Comparison of ENCODE assay signal across 1 cellular context in the genomic region with DNA sequence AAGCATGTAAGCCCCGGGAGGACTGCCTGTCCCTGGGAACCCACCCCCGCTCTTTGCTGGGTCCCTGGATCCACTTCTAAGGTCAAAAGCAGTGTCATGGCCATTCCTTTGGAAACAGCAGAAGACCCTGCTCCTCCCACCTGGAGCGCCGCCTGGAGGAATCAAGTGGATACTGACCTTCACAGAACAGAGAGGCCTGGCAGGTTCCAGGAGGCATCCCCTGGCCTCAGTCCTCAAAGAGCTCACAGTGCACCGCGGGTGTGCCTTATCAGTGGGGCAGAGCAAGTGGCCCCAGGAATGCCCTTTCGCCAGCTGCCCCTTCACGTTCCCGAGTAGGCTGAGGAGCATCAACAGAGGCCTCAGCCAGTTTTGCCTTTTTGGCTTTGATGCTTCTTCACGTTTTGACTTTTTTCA.
TF ChIP-seq lines count a peak whose summit lies in the region.

No MANE protein-coding gene starts in this region.

TF ChIP-seq in HepG2, 621 proteins besides CTCF, POLR2A, EP300 and RAD21 (continued from another document and continues in another):
- TF ChIP-seq, protein P1, sequence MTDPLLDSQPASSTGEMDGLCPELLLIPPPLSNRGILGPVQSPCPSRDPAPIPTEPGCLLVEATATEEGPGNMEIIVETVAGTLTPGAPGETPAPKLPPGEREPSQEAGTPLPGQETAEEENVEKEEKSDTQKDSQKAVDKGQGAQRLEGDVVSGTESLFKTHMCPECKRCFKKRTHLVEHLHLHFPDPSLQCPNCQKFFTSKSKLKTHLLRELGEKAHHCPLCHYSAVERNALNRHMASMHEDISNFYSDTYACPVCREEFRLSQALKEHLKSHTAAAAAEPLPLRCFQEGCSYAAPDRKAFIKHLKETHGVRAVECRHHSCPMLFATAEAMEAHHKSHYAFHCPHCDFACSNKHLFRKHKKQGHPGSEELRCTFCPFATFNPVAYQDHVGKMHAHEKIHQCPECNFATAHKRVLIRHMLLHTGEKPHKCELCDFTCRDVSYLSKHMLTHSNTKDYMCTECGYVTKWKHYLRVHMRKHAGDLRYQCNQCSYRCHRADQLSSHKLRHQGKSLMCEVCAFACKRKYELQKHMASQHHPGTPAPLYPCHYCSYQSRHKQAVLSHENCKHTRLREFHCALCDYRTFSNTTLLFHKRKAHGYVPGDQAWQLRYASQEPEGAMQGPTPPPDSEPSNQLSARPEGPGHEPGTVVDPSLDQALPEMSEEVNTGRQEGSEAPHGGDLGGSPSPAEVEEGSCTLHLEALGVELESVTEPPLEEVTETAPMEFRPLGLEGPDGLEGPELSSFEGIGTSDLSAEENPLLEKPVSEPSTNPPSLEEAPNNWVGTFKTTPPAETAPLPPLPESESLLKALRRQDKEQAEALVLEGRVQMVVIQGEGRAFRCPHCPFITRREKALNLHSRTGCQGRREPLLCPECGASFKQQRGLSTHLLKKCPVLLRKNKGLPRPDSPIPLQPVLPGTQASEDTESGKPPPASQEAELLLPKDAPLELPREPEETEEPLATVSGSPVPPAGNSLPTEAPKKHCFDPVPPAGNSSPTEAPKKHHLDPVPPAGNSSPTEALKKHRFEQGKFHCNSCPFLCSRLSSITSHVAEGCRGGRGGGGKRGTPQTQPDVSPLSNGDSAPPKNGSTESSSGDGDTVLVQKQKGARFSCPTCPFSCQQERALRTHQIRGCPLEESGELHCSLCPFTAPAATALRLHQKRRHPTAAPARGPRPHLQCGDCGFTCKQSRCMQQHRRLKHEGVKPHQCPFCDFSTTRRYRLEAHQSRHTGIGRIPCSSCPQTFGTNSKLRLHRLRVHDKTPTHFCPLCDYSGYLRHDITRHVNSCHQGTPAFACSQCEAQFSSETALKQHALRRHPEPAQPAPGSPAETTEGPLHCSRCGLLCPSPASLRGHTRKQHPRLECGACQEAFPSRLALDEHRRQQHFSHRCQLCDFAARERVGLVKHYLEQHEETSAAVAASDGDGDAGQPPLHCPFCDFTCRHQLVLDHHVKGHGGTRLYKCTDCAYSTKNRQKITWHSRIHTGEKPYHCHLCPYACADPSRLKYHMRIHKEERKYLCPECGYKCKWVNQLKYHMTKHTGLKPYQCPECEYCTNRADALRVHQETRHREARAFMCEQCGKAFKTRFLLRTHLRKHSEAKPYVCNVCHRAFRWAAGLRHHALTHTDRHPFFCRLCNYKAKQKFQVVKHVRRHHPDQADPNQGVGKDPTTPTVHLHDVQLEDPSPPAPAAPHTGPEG (CRISPR knock-in tag; IDR thresholded peaks at IDR 0.05) = no peak
- TF ChIP-seq HCFC1 (IDR thresholded peaks at IDR 0.05; ENCODE audit: low read depth, low read length) (no peak), ZNF619 (CRISPR knock-in tag; IDR thresholded peaks at IDR 0.05) (peak; percentile 24; the same call in 1 of the 2 replicates), ZFP82 (CRISPR knock-in tag; IDR thresholded peaks at IDR 0.05; ENCODE audit: borderline replicate concordance) (no peak), ZNF660 (CRISPR knock-in tag; IDR thresholded peaks at IDR 0.05; ENCODE audit: borderline replicate concordance, low read depth) (no peak), ZNF350 (CRISPR knock-in tag; IDR thresholded peaks at IDR 0.05; ENCODE audit: borderline replicate concordance, low read depth) (peak; percentile 61; the same call in 1 of the 2 replicates), GABPA (IDR thresholded peaks at IDR 0.05; ENCODE audit: low read depth, low read length) (no peak), GABPA (CRISPR knock-in tag; IDR thresholded peaks at IDR 0.05; ENCODE audit: low read depth) (no peak), NFYC (CRISPR knock-in tag; IDR thresholded peaks at IDR 0.05) (no peak), ZNF543 (CRISPR knock-in tag; IDR thresholded peaks at IDR 0.05) (no peak), NFIB (CRISPR knock-in tag; IDR thresholded peaks at IDR 0.05; ENCODE audit: borderline replicate concordance) (no peak), NPAS2 (CRISPR knock-in tag; IDR thresholded peaks at IDR 0.05; ENCODE audit: borderline replicate concordance) (no peak), ZNF232 (CRISPR knock-in tag; IDR thresholded peaks at IDR 0.05; ENCODE audit: borderline replicate concordance) (no peak; the same call in 1 of the 2 replicates), SKI (IDR thresholded peaks at IDR 0.05; ENCODE audit: partially characterized antibody) (no peak), ZNF33A (CRISPR knock-in tag; IDR thresholded peaks at IDR 0.05; ENCODE audit: borderline replicate concordance) (no peak), ZNF17 (CRISPR knock-in tag; IDR thresholded peaks at IDR 0.05) (no peak), NR2F2 (IDR thresholded peaks at IDR 0.05; ENCODE audit: borderline replicate concordance, low read depth) (peak; percentile 72; the same call in 1 of the 2 replicates), CBX1 (IDR thresholded peaks at IDR 0.05; ENCODE audit: low read depth) (no peak), NFATC3 (CRISPR knock-in tag; IDR thresholded peaks at IDR 0.05) (no peak), GLI4 (CRISPR knock-in tag; IDR thresholded peaks at IDR 0.05; ENCODE audit: borderline replicate concordance) (peak; percentile 30; the same call in 1 of the 2 replicates), DR1 (CRISPR knock-in tag; IDR thresholded peaks at IDR 0.05) (no peak), ZNF556 (CRISPR knock-in tag; IDR thresholded peaks at IDR 0.05; ENCODE audit: borderline replicate concordance) (peak; percentile 60; the same call in 1 of the 2 replicates), SP2 (CRISPR knock-in tag; IDR thresholded peaks at IDR 0.05) (no peak), ISL2 (CRISPR knock-in tag; IDR thresholded peaks at IDR 0.05) (0 out of 2 replicates have a peak, but pooled peaks have one; percentile 19), DMAP1 (CRISPR knock-in tag; IDR thresholded peaks at IDR 0.05) (no peak), ZNF772 (CRISPR knock-in tag; IDR thresholded peaks at IDR 0.05) (peak; percentile 69; the same call in 1 of the 2 replicates)
- TF ChIP-seq, protein P2, sequence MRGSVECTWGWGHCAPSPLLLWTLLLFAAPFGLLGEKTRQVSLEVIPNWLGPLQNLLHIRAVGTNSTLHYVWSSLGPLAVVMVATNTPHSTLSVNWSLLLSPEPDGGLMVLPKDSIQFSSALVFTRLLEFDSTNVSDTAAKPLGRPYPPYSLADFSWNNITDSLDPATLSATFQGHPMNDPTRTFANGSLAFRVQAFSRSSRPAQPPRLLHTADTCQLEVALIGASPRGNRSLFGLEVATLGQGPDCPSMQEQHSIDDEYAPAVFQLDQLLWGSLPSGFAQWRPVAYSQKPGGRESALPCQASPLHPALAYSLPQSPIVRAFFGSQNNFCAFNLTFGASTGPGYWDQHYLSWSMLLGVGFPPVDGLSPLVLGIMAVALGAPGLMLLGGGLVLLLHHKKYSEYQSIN (CRISPR knock-in tag; IDR thresholded peaks at IDR 0.05; ENCODE audit: borderline replicate concordance) = no peak
- TF ChIP-seq, protein P3, sequence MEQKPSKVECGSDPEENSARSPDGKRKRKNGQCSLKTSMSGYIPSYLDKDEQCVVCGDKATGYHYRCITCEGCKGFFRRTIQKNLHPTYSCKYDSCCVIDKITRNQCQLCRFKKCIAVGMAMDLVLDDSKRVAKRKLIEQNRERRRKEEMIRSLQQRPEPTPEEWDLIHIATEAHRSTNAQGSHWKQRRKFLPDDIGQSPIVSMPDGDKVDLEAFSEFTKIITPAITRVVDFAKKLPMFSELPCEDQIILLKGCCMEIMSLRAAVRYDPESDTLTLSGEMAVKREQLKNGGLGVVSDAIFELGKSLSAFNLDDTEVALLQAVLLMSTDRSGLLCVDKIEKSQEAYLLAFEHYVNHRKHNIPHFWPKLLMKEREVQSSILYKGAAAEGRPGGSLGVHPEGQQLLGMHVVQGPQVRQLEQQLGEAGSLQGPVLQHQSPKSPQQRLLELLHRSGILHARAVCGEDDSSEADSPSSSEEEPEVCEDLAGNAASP (CRISPR knock-in tag; IDR thresholded peaks at IDR 0.05; ENCODE audit: borderline replicate concordance) = peak; percentile 29; the same call in 1 of the 2 replicates
- TF ChIP-seq, protein P4, sequence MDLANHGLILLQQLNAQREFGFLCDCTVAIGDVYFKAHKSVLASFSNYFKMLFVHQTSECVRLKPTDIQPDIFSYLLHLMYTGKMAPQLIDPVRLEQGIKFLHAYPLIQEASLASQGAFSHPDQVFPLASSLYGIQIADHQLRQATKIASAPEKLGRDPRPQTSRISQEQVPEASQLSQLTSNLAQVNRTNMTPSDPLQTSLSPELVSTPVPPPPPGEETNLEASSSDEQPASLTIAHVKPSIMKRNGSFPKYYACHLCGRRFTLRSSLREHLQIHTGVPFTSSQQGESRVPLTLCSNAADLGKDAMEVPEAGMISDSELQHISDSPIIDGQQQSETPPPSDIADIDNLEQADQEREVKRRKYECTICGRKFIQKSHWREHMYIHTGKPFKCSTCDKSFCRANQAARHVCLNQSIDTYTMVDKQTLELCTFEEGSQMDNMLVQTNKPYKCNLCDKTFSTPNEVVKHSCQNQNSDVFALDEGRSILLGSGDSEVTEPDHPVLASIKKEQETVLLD (CRISPR knock-in tag; IDR thresholded peaks at IDR 0.05; ENCODE audit: low read depth) = no peak
- TF ChIP-seq, protein P5, sequence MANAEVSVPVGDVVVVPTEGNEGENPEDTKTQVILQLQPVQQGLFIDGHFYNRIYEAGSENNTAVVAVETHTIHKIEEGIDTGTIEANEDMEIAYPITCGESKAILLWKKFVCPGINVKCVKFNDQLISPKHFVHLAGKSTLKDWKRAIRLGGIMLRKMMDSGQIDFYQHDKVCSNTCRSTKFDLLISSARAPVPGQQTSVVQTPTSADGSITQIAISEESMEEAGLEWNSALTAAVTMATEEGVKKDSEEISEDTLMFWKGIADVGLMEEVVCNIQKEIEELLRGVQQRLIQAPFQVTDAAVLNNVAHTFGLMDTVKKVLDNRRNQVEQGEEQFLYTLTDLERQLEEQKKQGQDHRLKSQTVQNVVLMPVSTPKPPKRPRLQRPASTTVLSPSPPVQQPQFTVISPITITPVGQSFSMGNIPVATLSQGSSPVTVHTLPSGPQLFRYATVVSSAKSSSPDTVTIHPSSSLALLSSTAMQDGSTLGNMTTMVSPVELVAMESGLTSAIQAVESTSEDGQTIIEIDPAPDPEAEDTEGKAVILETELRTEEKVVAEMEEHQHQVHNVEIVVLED (CRISPR knock-in tag; IDR thresholded peaks at IDR 0.05; ENCODE audit: borderline replicate concordance) = peak; percentile 7; the same call in 1 of the 2 replicates
- TF ChIP-seq, protein P6, sequence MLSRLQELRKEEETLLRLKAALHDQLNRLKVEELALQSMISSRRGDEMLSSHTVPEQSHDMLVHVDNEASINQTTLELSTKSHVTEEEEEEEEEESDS (CRISPR knock-in tag; IDR thresholded peaks at IDR 0.05; ENCODE audit: borderline replicate concordance) = no peak
- TF ChIP-seq, protein P7, sequence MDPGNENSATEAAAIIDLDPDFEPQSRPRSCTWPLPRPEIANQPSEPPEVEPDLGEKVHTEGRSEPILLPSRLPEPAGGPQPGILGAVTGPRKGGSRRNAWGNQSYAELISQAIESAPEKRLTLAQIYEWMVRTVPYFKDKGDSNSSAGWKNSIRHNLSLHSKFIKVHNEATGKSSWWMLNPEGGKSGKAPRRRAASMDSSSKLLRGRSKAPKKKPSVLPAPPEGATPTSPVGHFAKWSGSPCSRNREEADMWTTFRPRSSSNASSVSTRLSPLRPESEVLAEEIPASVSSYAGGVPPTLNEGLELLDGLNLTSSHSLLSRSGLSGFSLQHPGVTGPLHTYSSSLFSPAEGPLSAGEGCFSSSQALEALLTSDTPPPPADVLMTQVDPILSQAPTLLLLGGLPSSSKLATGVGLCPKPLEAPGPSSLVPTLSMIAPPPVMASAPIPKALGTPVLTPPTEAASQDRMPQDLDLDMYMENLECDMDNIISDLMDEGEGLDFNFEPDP (CRISPR knock-in tag; conservative IDR thresholded peaks at IDR 0.05) = no peak
- TF ChIP-seq, protein P8, sequence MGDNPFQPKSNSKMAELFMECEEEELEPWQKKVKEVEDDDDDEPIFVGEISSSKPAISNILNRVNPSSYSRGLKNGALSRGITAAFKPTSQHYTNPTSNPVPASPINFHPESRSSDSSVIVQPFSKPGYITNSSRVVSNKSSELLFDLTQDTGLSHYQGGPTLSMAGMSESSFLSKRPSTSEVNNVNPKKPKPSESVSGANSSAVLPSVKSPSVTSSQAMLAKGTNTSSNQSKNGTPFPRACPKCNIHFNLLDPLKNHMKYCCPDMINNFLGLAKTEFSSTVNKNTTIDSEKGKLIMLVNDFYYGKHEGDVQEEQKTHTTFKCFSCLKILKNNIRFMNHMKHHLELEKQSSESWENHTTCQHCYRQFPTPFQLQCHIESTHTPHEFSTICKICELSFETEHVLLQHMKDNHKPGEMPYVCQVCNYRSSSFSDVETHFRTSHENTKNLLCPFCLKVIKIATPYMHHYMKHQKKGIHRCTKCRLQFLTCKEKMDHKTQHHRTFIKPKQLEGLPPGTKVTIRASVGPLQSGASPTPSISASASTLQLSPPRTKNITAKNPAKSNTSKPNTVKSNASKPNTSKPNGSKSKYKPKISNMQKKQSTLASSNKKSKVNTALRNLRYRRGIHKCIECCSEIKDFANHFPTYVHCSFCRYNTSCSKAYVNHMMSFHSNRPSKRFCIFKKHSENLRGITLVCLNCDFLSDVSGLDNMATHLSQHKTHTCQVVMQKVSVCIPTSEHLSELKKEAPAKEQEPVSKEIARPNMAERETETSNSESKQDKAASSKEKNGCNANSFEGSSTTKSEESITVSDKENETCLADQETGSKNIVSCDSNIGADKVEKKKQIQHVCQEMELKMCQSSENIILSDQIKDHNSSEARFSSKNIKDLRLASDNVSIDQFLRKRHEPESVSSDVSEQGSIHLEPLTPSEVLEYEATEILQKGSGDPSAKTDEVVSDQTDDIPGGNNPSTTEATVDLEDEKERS (CRISPR knock-in tag; IDR thresholded peaks at IDR 0.05) = peak; percentile 81; the same call in 1 of the 2 replicates
- TF ChIP-seq, protein P9, sequence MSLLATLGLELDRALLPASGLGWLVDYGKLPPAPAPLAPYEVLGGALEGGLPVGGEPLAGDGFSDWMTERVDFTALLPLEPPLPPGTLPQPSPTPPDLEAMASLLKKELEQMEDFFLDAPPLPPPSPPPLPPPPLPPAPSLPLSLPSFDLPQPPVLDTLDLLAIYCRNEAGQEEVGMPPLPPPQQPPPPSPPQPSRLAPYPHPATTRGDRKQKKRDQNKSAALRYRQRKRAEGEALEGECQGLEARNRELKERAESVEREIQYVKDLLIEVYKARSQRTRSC (CRISPR knock-in tag; IDR thresholded peaks at IDR 0.05; ENCODE audit: low read depth) = no peak
- TF ChIP-seq, protein P10, sequence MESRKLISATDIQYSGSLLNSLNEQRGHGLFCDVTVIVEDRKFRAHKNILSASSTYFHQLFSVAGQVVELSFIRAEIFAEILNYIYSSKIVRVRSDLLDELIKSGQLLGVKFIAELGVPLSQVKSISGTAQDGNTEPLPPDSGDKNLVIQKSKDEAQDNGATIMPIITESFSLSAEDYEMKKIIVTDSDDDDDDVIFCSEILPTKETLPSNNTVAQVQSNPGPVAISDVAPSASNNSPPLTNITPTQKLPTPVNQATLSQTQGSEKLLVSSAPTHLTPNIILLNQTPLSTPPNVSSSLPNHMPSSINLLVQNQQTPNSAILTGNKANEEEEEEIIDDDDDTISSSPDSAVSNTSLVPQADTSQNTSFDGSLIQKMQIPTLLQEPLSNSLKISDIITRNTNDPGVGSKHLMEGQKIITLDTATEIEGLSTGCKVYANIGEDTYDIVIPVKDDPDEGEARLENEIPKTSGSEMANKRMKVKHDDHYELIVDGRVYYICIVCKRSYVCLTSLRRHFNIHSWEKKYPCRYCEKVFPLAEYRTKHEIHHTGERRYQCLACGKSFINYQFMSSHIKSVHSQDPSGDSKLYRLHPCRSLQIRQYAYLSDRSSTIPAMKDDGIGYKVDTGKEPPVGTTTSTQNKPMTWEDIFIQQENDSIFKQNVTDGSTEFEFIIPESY (CRISPR knock-in tag; IDR thresholded peaks at IDR 0.05) = no peak; the same call in 1 of the 2 replicates
